ENCODE assay signal across 8 cellular contexts in genomic region chr3:9397331-9397910, GRCh38. TPM values are rescaled to one million over a fixed set of nuclear protein-coding genes. Genes with fewer than 3 reads are reported as not detected.
A peak's percentile ranks its signal among the peaks of the same experiment; 100 is the strongest.
DNase-seq lines count a peak whose midpoint lies in the region; ATAC-seq and TF ChIP-seq lines count a peak whose summit lies in the region.

TSS of gene SETD5 (plus strand) at chr3:9397615. CDS start at chr3:9428939, 31,324 bp downstream.

- no peak for TF ChIP-seq CTCF in GM10248 (IDR thresholded peaks at IDR 0.05; ENCODE audit: control extremely low read depth, extremely low read depth, low read depth, missing control alignments)

- POLR2A ChIA-PET in GM10248 (lab: Yijun Ruan, JAX): interaction anchor here (0.5 to 3.2 kb wide), 13 partner anchors 11 to 601 kb away, joined by 3 to 21 read pairs (median 4); partner anchors contain the start of genes BRPF1 and THUMPD3

- peak; percentile 95 for DNase-seq in GM10248 (ENCODE audit: extremely low spot score)
- peak; percentile 87 for DNase-seq in NCI-H1048 (lab: John Stamatoyannopoulos, UW)
- DNase-seq in SKM-1 (lab: John Stamatoyannopoulos, UW; ENCODE audit: unreplicated experiment): peak; percentile 81
- DNase-seq in activated naive CD4-positive, alpha-beta T cell treated with anti-CD3 and anti-CD28 coated beads, Interleukin-2, amount 50 U/mL, for 72 hours (ENCODE audit: low spot score in 2 of 2): peak; percentile 100
- DNase-seq in glomerular endothelial cell (ENCODE audit: extremely low read depth, low read depth, low spot score): peak; percentile 47
- peak; percentile 96 for DNase-seq in occipital lobe (lab: John Stamatoyannopoulos, UW)

- CTCF ChIA-PET in GM10248 (lab: Yijun Ruan, JAX): no interaction called here

- H3K27ac ChIP-seq in temporal lobe (ENCODE audit: low read depth, low read length): peak within 1 kb of the TSS; percentile 93

- peaks cover 31 to 46% of the 10 kb centered on the region in 2 donors for H3K36me3 Mint-ChIP-seq in activated naive CD4-positive, alpha-beta T cell treated with anti-CD3 and anti-CD28 coated beads, Interleukin-2, amount 50 U/mL, for 72 hours

- H3K9me3 Mint-ChIP-seq in activated naive CD4-positive, alpha-beta T cell treated with anti-CD3 and anti-CD28 coated beads, Interleukin-2, amount 50 U/mL, for 72 hours: no peaks in the 10 kb centered on the region

- H3K27ac Mint-ChIP-seq in activated naive CD4-positive, alpha-beta T cell treated with anti-CD3 and anti-CD28 coated beads, Interleukin-2, amount 50 U/mL, for 72 hours: peak within 1 kb of the TSS; percentile 96 to 100

- peak; percentile 49 for ATAC-seq in HG02588 (IDR thresholded peaks at IDR 0.05; ENCODE audit: unreplicated experiment)
- ATAC-seq in activated naive CD4-positive, alpha-beta T cell treated with anti-CD3 and anti-CD28 coated beads, Interleukin-2, amount 50 U/mL, for 72 hours: peak; percentile 66 to 67

RNA-seq across cellular contexts. Expression of gene SETD5, which starts in this region (rescaled TPM):
- 100 to 1,000 TPM; 158 to 170 TPM for total RNA-seq in activated naive CD4-positive, alpha-beta T cell treated with anti-CD3 and anti-CD28 coated beads, Interleukin-2, amount 50 U/mL, for 72 hours
- total RNA-seq in glomerular endothelial cell: 58.8 and 88.4 TPM in 2 replicates
- total RNA-seq in occipital lobe: 38.1 TPM
- total RNA-seq in temporal lobe: 50.2 TPM

Comparison
In these comparisons a context has a peak if more than half of its experiments do, and no peak if none do; other contexts are left out.
1. Peak in every context shown above with its lines: DNase-seq, ATAC-seq and H3K27ac ChIP-seq.
2. DNase-seq: peak in every context shown above with its lines; median percentile 100 in activated naive CD4-positive, alpha-beta T cell treated with anti-CD3 and anti-CD28 coated beads, Interleukin-2, amount 50 U/mL, for 72 hours; 96 in occipital lobe; 95 in GM10248; 87 in NCI-H1048; 81 in SKM-1; 47 in glomerular endothelial cell.